In genomic region chr6:149844036-149844435, GRCh38 we compare ENCODE assay signal across 10 cellular contexts. TPM values are rescaled to one million over a fixed set of nuclear protein-coding genes. Genes with fewer than 3 reads are reported as not detected.
"Had no signal": no experiment of that assay in that cellular context is flagged by ENCODE, and none has a peak within 500 bp of the region (broad histone marks: within the 10 kb centered on the region; RNA-seq: fewer than 3 reads in every experiment).

No MANE protein-coding gene starts in this region.

RNA-seq across cellular contexts. Expression of gene RAET1E, which starts 53.9 kb away (rescaled TPM):
- total RNA-seq: activated CD4-positive, alpha-beta T cell treated with anti-CD3 and anti-CD28 coated beads, Interleukin-2, amount 10 ng/mL, durations not matched to agents 7 days and 5 days; activated CD8-positive, alpha-beta T cell treated with anti-CD3 and anti-CD28 coated beads, Interleukin-2, amount 10 ng/mL, durations not matched to agents 7 days and 5 days; activated naive CD8-positive, alpha-beta T cell treated with anti-CD3 and anti-CD28 coated beads, Interleukin-2, amount 10 ng/mL, durations not matched to agents 7 days and 5 days; activated T-helper 2 cell treated with anti-CD3 and anti-CD28 coated beads, Interferon-gamma antibody, Interleukin-2, Interleukin-4, amounts not matched to agents 10 μg/mL and 5 μg/mL and 100 μg/mL, durations not matched to agents 14 hours and 24 hours and 36 hours; frontal cortex; lung microvascular endothelial cell; mononuclear cell; occipital lobe; T-helper 1 cell treated with Interleukin-12 subunit alpha and Interleukin-12 subunit beta and Interleukin-4 antibody, amounts not matched to agents 30 ng/mL and 1 ng/mL, for 36 hours had no signal
- polyA plus RNA-seq: neural cell had no signal
